ENCODE assay signal across 15 cellular contexts in the genomic region with DNA sequence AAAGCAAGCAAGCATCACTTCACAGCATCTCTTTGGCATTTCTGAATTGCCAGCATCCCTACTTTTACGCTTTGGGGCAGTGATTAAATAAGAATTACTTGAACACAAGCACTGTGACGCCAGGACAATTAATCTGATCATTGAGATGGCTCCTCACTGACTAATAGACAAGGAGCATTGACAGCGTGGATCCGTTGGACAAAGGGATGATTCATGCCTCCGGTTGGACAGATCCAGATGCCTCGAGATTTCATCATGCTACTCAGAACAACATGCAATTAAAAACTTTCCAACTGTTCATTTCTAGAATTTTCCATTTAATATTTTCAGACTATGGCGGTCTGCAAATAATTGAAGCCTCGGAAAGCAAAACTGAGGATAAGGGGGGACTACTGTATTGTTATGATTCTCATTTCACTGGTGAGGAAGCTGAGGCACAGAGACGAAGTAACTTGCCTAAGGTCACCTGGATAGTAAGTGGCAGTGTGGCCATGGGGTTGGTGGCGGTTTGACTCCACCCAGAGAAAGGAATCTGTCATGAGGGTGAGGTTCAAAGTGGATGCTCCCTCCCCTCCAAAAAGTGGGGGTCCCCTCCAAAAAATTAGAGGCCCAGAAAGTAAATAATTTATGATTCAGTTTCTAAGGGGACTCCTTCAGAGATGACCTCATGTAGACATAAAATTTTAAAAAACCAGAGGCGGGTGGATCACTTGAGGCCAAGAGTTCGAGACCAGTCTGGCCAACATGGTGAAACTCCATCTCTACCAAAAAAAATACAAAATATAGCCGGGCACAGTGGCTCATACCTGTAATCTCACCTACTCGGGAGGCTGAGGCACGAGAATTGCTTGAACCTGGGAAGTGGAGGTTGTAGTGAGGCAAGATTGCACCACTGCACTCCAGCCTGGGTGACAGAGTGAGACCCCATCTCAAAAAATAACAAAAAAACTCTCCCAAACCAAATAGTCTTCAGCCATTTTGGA. TPM values are rescaled to one million over a fixed set of nuclear protein-coding genes. Genes with fewer than 3 reads are reported as not detected.
DNase-seq lines count a peak whose midpoint lies in the region; FAIRE-seq and TF ChIP-seq lines count a peak whose summit lies in the region.
"Had no signal": no experiment of that assay in that cellular context is flagged by ENCODE, and none has a peak within 500 bp of the region (broad histone marks: within the 10 kb centered on the region; RNA-seq: fewer than 3 reads in every experiment).

No MANE protein-coding gene starts in this region.

- H3K36me3 ChIP-seq in bronchial epithelial cell (ENCODE audit: control insufficient read depth, insufficient read depth, low read length) (no peaks in the 10 kb centered on the region), kidney epithelial cell (ENCODE audit: control insufficient read depth, insufficient read depth, low read length) (no peaks in the 10 kb centered on the region)
- H3K36me3 ChIP-seq: prostate gland had no signal

- FAIRE-seq in bronchial epithelial cell (lab: Jason Lieb, UNC) = no peak
- FAIRE-seq: GM12891 had no signal

- DNase-seq in AG20443 (ENCODE audit: low spot score) = peak; percentile 68
- peak; percentile 79 for DNase-seq in LHCN-M2 (ENCODE audit: low read depth)
- peak; percentile 67 for DNase-seq in bronchial epithelial cell (ENCODE audit: low read depth)
- peak; percentile 32 for DNase-seq in kidney epithelial cell (ENCODE audit: low read depth)
- no peak for DNase-seq in progenitor cell of endocrine pancreas (ENCODE audit: low spot score, unreplicated experiment)
- DNase-seq in SW 1271 (lab: John Stamatoyannopoulos, UW) = no peak
- DNase-seq in NCI-H2029 treated with DMSO at 0.1 percent for 48 hours (lab: John Stamatoyannopoulos, UW) = no peak
- no peak for DNase-seq in NCI-H510A treated with DMSO at 0.1 percent for 48 hours (lab: John Stamatoyannopoulos, UW)
- DNase-seq: activated CD8-positive, alpha-beta memory T cell treated with anti-CD3 and anti-CD28 coated beads, Interleukin-2, amount 50 U/mL, for 4 hours; CD8-positive, alpha-beta memory T cell had no signal

- no peaks in the 10 kb centered on the region for H3K9me3 Mint-ChIP-seq in progenitor cell of endocrine pancreas (ENCODE audit: low read depth)
- H3K9me3 Mint-ChIP-seq: T-helper 2 cell treated with Interferon-gamma antibody and Interleukin-4, amounts not matched to agents 5 μg/mL and 100 μg/mL, for 36 hours had no signal

- H3K27me3 ChIP-seq in bronchial epithelial cell (ENCODE audit: control insufficient read depth, insufficient read depth, low read length) (peaks cover 2% of the 10 kb centered on the region), kidney epithelial cell (ENCODE audit: control insufficient read depth, insufficient read depth, low read length) (no peaks in the 10 kb centered on the region)

- TF ChIP-seq CTCF in bronchial epithelial cell (IDR thresholded peaks at IDR 0.05; ENCODE audit: insufficient read depth, low read length, severe bottlenecking) = no peak
- no peak for TF ChIP-seq CTCF in kidney epithelial cell (IDR thresholded peaks at IDR 0.05; ENCODE audit: insufficient read depth, low read length, poor library complexity, severe bottlenecking)
- TF ChIP-seq CTCF in progenitor cell of endocrine pancreas (IDR thresholded peaks at IDR 0.05; ENCODE audit: unreplicated experiment) = no peak

- peaks cover 52% of the 10 kb centered on the region for H3K27me3 Mint-ChIP-seq in progenitor cell of endocrine pancreas

- no peak overlapping the region for H3K4me3 Mint-ChIP-seq in progenitor cell of endocrine pancreas (ENCODE audit: low read depth)
- H3K4me3 Mint-ChIP-seq: CD8-positive, alpha-beta memory T cell; T-helper 2 cell treated with Interferon-gamma antibody and Interleukin-4, amounts not matched to agents 5 μg/mL and 100 μg/mL, for 36 hours had no signal

- H3K27ac Mint-ChIP-seq in progenitor cell of endocrine pancreas = no peak overlapping the region
- H3K27ac Mint-ChIP-seq: CD8-positive, alpha-beta memory T cell; T-helper 2 cell treated with Interferon-gamma antibody and Interleukin-4, amounts not matched to agents 5 μg/mL and 100 μg/mL, for 36 hours had no signal

- H3K4me3 ChIP-seq in bronchial epithelial cell (ENCODE audit: low read depth, low read length) (no peak overlapping the region), kidney epithelial cell (ENCODE audit: low read depth, low read length) (no peak overlapping the region)
- H3K4me3 ChIP-seq: prostate gland had no signal

- no peaks in the 10 kb centered on the region for H3K36me3 Mint-ChIP-seq in progenitor cell of endocrine pancreas (ENCODE audit: insufficient read depth)
- H3K36me3 Mint-ChIP-seq: CD8-positive, alpha-beta memory T cell had no signal

- H3K4me1 Mint-ChIP-seq in progenitor cell of endocrine pancreas (ENCODE audit: low read depth) = no peaks in the 10 kb centered on the region

RNA-seq across cellular contexts. Expression of a gene that starts 12.3 kb away (rescaled TPM):
- not detected in 2 replicates for total RNA-seq in LHCN-M2 (2014; rRNA removed)
- not detected for polyA plus RNA-seq in LHCN-M2 (2012)
- total RNA-seq in bronchial epithelial cell = not detected in 2 replicates
- total RNA-seq in kidney epithelial cell = 0.21 TPM in 1 of 2 replicates, not detected in the other
- total RNA-seq in progenitor cell of endocrine pancreas = not detected in 2 replicates
- total RNA-seq: CD8-positive, alpha-beta memory T cell; liver; temporal lobe had no signal
- polyA plus RNA-seq: CD8-positive, alpha-beta memory T cell; liver had no signal

Comparison
In these comparisons a context has a peak if more than half of its experiments do, and no peak if none do; other contexts are left out.
1. DNase-seq: peak in AG20443 (single experiment), LHCN-M2 (single experiment), bronchial epithelial cell (single experiment) and kidney epithelial cell (single experiment); none in progenitor cell of endocrine pancreas (single experiment), SW 1271 (0 of 2), NCI-H2029 treated with DMSO at 0.1 percent for 48 hours (single experiment) and NCI-H510A treated with DMSO at 0.1 percent for 48 hours (single experiment).